16 cellular contexts compared by ENCODE assay signal in the genomic region with DNA sequence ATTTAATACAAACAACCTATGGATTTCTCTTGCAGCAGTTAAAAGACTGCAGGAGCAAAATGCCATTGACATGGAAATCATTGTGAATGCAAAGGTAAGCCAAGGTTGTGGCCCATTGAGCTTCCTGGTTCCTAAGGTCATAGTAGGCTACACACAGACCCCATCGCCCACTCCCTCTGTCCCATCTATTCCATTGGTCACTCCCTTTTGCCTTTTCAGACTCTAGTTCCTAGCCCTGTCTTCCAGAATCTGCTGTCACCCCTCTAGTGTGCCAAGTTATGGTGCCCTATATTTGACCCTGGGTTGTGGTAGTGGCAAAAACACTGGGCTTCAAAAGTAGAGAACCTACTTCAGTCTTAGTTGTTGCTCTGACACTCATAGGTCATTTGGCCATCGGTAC. TPM values are rescaled to one million over a fixed set of nuclear protein-coding genes. Genes with fewer than 3 reads are reported as not detected.
DNase-seq lines count a peak whose midpoint lies in the region; ATAC-seq lines count a peak whose summit lies in the region.
"Had no signal": no experiment of that assay in that cellular context is flagged by ENCODE, and none has a peak within 500 bp of the region (broad histone marks: within the 10 kb centered on the region; RNA-seq: fewer than 3 reads in every experiment).

No MANE protein-coding gene starts in this region.

- no peaks in the 10 kb centered on the region for H3K27me3 ChIP-seq in right cardiac atrium (ENCODE audit: control insufficient read depth, insufficient read depth)
- H3K27me3 ChIP-seq: BLaER1 had no signal

- no peaks in the 10 kb centered on the region for H3K27me3 Mint-ChIP-seq in activated T-cell treated with anti-CD3 and anti-CD28 coated beads, Interleukin-2, amount 50 U/mL, for 24 hours
- H3K27me3 Mint-ChIP-seq in memory B cell = no peaks in the 10 kb centered on the region
- H3K27me3 Mint-ChIP-seq: IgD-negative memory B cell had no signal

- no peak overlapping the region for H3K4me3 Mint-ChIP-seq in activated T-cell treated with anti-CD3 and anti-CD28 coated beads, Interleukin-2, amount 50 U/mL, for 24 hours
- H3K4me3 Mint-ChIP-seq in memory B cell = no peak overlapping the region
- H3K4me3 Mint-ChIP-seq: IgD-negative memory B cell had no signal

- 86% methylated on average over 2 of the region's 2 CpGs for WGBS in right cardiac atrium

- ATAC-seq in right cardiac atrium (no peak), Right ventricle myocardium inferior (no peak), memory B cell (ENCODE audit: low read depth) (no peak)
- ATAC-seq in activated CD4-positive, CD25-positive, alpha-beta regulatory T cell treated with anti-CD3 and anti-CD28 coated beads, Interleukin-2, amount 50 U/mL, for 24 hours = no peak

- no peaks in the 10 kb centered on the region for H3K9me3 ChIP-seq in right cardiac atrium (ENCODE audit: control insufficient read depth, low read length)
- H3K9me3 ChIP-seq: BLaER1 had no signal

- H3K27ac Mint-ChIP-seq in activated T-cell treated with anti-CD3 and anti-CD28 coated beads, Interleukin-2, amount 50 U/mL, for 24 hours = peak overlapping the region; percentile 59
- H3K27ac Mint-ChIP-seq in memory B cell = peak overlapping the region; percentile 74
- H3K27ac Mint-ChIP-seq: IgD-negative memory B cell had no signal

- H3K4me1 ChIP-seq in right cardiac atrium (ENCODE audit: control insufficient read depth, insufficient read depth, low read length) = no peaks in the 10 kb centered on the region
- H3K4me1 ChIP-seq: BLaER1 had no signal

- H3K4me3 ChIP-seq in right cardiac atrium (ENCODE audit: low read length) = no peak overlapping the region
- H3K4me3 ChIP-seq: BLaER1 had no signal

- H3K4me1 Mint-ChIP-seq in activated T-cell treated with anti-CD3 and anti-CD28 coated beads, Interleukin-2, amount 50 U/mL, for 24 hours (ENCODE audit: low read depth) = peaks cover 24% of the 10 kb centered on the region
- peaks cover 3% of the 10 kb centered on the region for H3K4me1 Mint-ChIP-seq in memory B cell
- H3K4me1 Mint-ChIP-seq: IgD-negative memory B cell had no signal

- peaks cover 90% of the 10 kb centered on the region for H3K36me3 Mint-ChIP-seq in activated T-cell treated with anti-CD3 and anti-CD28 coated beads, Interleukin-2, amount 50 U/mL, for 24 hours (ENCODE audit: low read depth)
- peaks cover 28% of the 10 kb centered on the region for H3K36me3 Mint-ChIP-seq in memory B cell

- peak overlapping the region; percentile 25 for H3K27ac ChIP-seq in right cardiac atrium (ENCODE audit: low read length)
- H3K27ac ChIP-seq: BLaER1 had no signal

- no peaks in the 10 kb centered on the region for H3K9me3 Mint-ChIP-seq in activated T-cell treated with anti-CD3 and anti-CD28 coated beads, Interleukin-2, amount 50 U/mL, for 24 hours
- H3K9me3 Mint-ChIP-seq in memory B cell = no peaks in the 10 kb centered on the region
- H3K9me3 Mint-ChIP-seq: IgD-negative memory B cell had no signal

- intact Hi-C loops in right cardiac atrium (cut with DNase I) (loop anchor here in 1 of 4 donors (10.0 kb wide), 1 partner anchor 192 kb away; no protein-coding TSS in a partner anchor), Right ventricle myocardium inferior (cut with DNase I) (no loop called here)

- DNase-seq in activated T-cell treated with anti-CD3 and anti-CD28 coated beads, Interleukin-2, amount 50 U/mL, for 24 hours = no peak
- DNase-seq in activated T-cell treated with anti-CD3 and anti-CD28 coated beads for 4 hours (no peak), right cardiac atrium (no peak), Right ventricle myocardium inferior (ENCODE audit: missing footprints) (no peak), memory B cell (ENCODE audit: low spot score in 2 of 2) (no peak), HK-2 (ENCODE audit: unreplicated experiment) (no peak)
- DNase-seq in stimulated activated CD4-positive, alpha-beta T cell treated with anti-CD3 and anti-CD28 coated beads, Interleukin-15, amount 100 ng/mL, for 24 hours = no peak
- DNase-seq: 8988T, AML-193, DMS53, GF-D8, GOT3, HCEC 1CT had no signal

RNA-seq across cellular contexts. Expression of a gene that starts 44.7 kb away (rescaled TPM):
- total RNA-seq in right cardiac atrium (100 to 1,000 TPM; 225 to 276 (median 273) TPM), Right ventricle myocardium inferior (363 TPM)
- 210 TPM for polyA plus RNA-seq in right cardiac atrium
